1 cellular context compared by ENCODE assay signal in genomic region chr10:103457176-103457712, GRCh38.
TF ChIP-seq lines count a peak whose summit lies in the region.

No MANE protein-coding gene starts in this region.

TF ChIP-seq in WTC11, 78 proteins besides CTCF, POLR2A, EP300 and RAD21 (continued from another document):
- TF ChIP-seq, protein P1, sequence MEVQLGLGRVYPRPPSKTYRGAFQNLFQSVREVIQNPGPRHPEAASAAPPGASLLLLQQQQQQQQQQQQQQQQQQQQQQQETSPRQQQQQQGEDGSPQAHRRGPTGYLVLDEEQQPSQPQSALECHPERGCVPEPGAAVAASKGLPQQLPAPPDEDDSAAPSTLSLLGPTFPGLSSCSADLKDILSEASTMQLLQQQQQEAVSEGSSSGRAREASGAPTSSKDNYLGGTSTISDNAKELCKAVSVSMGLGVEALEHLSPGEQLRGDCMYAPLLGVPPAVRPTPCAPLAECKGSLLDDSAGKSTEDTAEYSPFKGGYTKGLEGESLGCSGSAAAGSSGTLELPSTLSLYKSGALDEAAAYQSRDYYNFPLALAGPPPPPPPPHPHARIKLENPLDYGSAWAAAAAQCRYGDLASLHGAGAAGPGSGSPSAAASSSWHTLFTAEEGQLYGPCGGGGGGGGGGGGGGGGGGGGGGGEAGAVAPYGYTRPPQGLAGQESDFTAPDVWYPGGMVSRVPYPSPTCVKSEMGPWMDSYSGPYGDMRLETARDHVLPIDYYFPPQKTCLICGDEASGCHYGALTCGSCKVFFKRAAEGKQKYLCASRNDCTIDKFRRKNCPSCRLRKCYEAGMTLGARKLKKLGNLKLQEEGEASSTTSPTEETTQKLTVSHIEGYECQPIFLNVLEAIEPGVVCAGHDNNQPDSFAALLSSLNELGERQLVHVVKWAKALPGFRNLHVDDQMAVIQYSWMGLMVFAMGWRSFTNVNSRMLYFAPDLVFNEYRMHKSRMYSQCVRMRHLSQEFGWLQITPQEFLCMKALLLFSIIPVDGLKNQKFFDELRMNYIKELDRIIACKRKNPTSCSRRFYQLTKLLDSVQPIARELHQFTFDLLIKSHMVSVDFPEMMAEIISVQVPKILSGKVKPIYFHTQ (CRISPR knock-in tag; IDR thresholded peaks at IDR 0.05), result no peak
- TF ChIP-seq TP53 (CRISPR knock-in tag; IDR thresholded peaks at IDR 0.05), result no peak
- no peak for TF ChIP-seq ZNF423 (CRISPR knock-in tag; IDR thresholded peaks at IDR 0.05)
- TF ChIP-seq, protein P2, sequence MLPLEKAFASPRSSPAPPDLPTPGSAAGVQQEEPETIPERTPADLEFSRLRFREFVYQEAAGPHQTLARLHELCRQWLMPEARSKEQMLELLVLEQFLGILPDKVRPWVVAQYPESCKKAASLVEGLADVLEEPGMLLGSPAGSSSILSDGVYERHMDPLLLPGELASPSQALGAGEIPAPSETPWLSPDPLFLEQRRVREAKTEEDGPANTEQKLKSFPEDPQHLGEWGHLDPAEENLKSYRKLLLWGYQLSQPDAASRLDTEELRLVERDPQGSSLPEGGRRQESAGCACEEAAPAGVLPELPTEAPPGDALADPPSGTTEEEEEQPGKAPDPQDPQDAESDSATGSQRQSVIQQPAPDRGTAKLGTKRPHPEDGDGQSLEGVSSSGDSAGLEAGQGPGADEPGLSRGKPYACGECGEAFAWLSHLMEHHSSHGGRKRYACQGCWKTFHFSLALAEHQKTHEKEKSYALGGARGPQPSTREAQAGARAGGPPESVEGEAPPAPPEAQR (CRISPR knock-in tag; IDR thresholded peaks at IDR 0.05), result no peak
- TF ChIP-seq USF1 (CRISPR knock-in tag; IDR thresholded peaks at IDR 0.05), result no peak
- no peak for TF ChIP-seq GRHL2 (CRISPR knock-in tag; IDR thresholded peaks at IDR 0.05; ENCODE audit: insufficient replicate concordance, severe bottlenecking)
- no peak for TF ChIP-seq ZNF232 (CRISPR knock-in tag; IDR thresholded peaks at IDR 0.05)
- TF ChIP-seq CBFB (CRISPR knock-in tag; IDR thresholded peaks at IDR 0.05; ENCODE audit: low read depth), result no peak
TF ChIP-seq in WTC11: peak in this region for 0.
